ENCODE assay signal across 9 cellular contexts in the genomic region with DNA sequence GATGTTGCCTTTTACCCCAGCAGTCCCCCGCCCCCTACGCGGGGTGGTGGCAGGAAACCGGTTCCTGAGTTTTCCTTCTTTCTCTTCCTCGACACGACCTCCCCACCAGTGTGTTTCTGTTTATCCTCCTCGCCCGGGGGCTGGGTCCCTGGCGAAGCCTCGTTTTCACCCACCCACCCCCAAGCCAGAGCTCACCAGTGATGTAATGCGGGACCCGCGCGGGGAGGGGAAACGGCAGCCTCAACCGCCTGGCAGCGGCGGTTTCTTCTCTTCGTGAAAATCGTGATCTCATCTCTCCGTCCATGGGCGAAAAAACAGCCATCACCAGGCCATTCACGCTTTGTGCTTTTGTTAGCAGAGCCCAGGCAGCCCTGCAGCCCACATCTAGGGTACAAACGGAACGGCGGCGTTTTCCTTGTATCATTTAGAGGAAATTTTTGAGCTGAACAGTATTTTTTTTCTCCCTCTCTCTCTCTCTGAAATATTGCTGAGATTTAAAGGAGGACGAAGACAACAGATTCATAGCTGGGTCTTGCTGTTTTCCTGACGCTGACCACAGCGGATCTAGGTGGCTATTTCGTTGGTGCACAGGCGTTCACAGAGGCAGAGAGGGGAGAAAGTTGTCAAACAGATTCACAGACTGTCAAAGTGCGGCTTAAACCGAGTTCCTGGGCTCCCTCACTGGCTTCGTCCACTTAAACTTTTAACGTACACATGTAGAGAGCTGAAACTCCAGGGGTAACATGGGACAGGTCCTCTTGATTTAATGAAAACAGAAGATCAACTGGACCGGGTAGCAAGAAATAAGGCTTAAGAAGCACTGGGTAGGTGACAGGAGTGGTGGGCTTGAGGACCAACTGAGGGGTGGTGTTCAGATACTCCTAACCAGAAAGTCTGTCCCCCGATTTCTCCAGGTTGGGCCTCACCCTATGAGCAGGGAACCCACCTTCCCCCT. TPM values are rescaled to one million over a fixed set of nuclear protein-coding genes. Genes with fewer than 3 reads are reported as not detected.
DNase-seq lines count a peak whose midpoint lies in the region; ATAC-seq and TF ChIP-seq lines count a peak whose summit lies in the region.
"Had no signal": no experiment of that assay in that cellular context is flagged by ENCODE, and none has a peak within 500 bp of the region (broad histone marks: within the 10 kb centered on the region; RNA-seq: fewer than 3 reads in every experiment).

No MANE protein-coding gene starts in this region.

- no peaks in the 10 kb centered on the region for H3K9me3 ChIP-seq in WERI-Rb-1 (ENCODE audit: severe bottlenecking)
- H3K9me3 ChIP-seq in gastrocnemius medialis = no peaks in the 10 kb centered on the region

- DNase-seq in natural killer cell (no peak), WERI-Rb-1 (no peak), left cardiac atrium (no peak), gastrocnemius medialis (no peak)
- DNase-seq in natural killer cell treated with Interleukin-12 subunit alpha and Interleukin-12 subunit beta and Interleukin-15 and Interleukin-18, amount 100 ng/mL, for 72 hours (ENCODE audit: low spot score) = no peak

- no peaks in the 10 kb centered on the region for H3K36me3 Mint-ChIP-seq in natural killer cell
- no peaks in the 10 kb centered on the region for H3K36me3 Mint-ChIP-seq in natural killer cell treated with Interleukin-12 subunit alpha and Interleukin-12 subunit beta and Interleukin-15 and Interleukin-18, amount 100 ng/mL, for 72 hours

- H3K4me3 ChIP-seq in WERI-Rb-1 (ENCODE audit: low read depth, low read length) (0 out of 2 replicates have a peak overlapping the region, but pooled peaks have one; percentile 41), gastrocnemius medialis (peak overlapping the region; percentile 51 to 57 (median 54))

- no peak for TF ChIP-seq POLR2A in gastrocnemius medialis (IDR thresholded peaks at IDR 0.05)

- peaks cover 0 to 3% of the 10 kb centered on the region in 2 donors for H3K9me3 Mint-ChIP-seq in natural killer cell
- no peaks in the 10 kb centered on the region for H3K9me3 Mint-ChIP-seq in natural killer cell treated with Interleukin-12 subunit alpha and Interleukin-12 subunit beta and Interleukin-15 and Interleukin-18, amount 100 ng/mL, for 72 hours

- no peak for TF ChIP-seq CTCF in natural killer cell (IDR thresholded peaks at IDR 0.05)
- TF ChIP-seq CTCF in WERI-Rb-1 (IDR thresholded peaks at IDR 0.05; ENCODE audit: low read depth, low read length) = no peak
- TF ChIP-seq CTCF in gastrocnemius medialis (IDR thresholded peaks at IDR 0.05 in 4 of 5, conservative IDR thresholded peaks at IDR 0.05 in 1 of 5) = no peak

- no peaks in the 10 kb centered on the region for H3K4me1 Mint-ChIP-seq in natural killer cell
- H3K4me1 Mint-ChIP-seq in natural killer cell treated with Interleukin-12 subunit alpha and Interleukin-12 subunit beta and Interleukin-15 and Interleukin-18, amount 100 ng/mL, for 72 hours (ENCODE audit: low read depth in 2 of 2) = no peaks in the 10 kb centered on the region

- in situ Hi-C loops in gastrocnemius medialis (cut with MboI; ENCODE audit: low sequenced_read_pairs in 4 of 4) = loop anchor here in 2 of 4 donors (25.0 kb wide), 2 partner anchors 242 to 258 kb away; no protein-coding TSS in a partner anchor

- peaks cover 0 to 8% of the 10 kb centered on the region in 2 donors for H3K4me1 ChIP-seq in gastrocnemius medialis

- H3K27me3 Mint-ChIP-seq in natural killer cell (ENCODE audit: low read depth in 2 of 2) = peaks cover 36 to 37% of the 10 kb centered on the region in 2 donors
- peaks cover 18 to 56% of the 10 kb centered on the region in 2 donors for H3K27me3 Mint-ChIP-seq in natural killer cell treated with Interleukin-12 subunit alpha and Interleukin-12 subunit beta and Interleukin-15 and Interleukin-18, amount 100 ng/mL, for 72 hours

- H3K4me3 Mint-ChIP-seq in natural killer cell = peak overlapping the region; percentile 50
- no peak overlapping the region for H3K4me3 Mint-ChIP-seq in natural killer cell treated with Interleukin-12 subunit alpha and Interleukin-12 subunit beta and Interleukin-15 and Interleukin-18, amount 100 ng/mL, for 72 hours

- peaks cover 16% of the 10 kb centered on the region for H3K27me3 ChIP-seq in WERI-Rb-1 (ENCODE audit: insufficient read depth, low read depth, severe bottlenecking)
- H3K27me3 ChIP-seq in gastrocnemius medialis = peaks cover 0 to 6% (median 0%) of the 10 kb centered on the region in 3 donors

- ATAC-seq in natural killer cell (no peak), left cardiac atrium (peak; percentile 7 to 30), gastrocnemius medialis (no peak), HG03045 (IDR thresholded peaks at IDR 0.05; ENCODE audit: unreplicated experiment) (no peak), HG03565 (IDR thresholded peaks at IDR 0.05; ENCODE audit: unreplicated experiment) (no peak), HG03521 (IDR thresholded peaks at IDR 0.05; ENCODE audit: unreplicated experiment) (no peak)
- no peak for ATAC-seq in natural killer cell treated with Interleukin-12 subunit alpha and Interleukin-12 subunit beta and Interleukin-15 and Interleukin-18, amount 100 ng/mL, for 72 hours

- intact Hi-C loops in natural killer cell (cut with micrococcal nuclease) = no loop called here
- intact Hi-C loops in left cardiac atrium (cut with DNase I) = no loop called here
- intact Hi-C loops in gastrocnemius medialis (cut with DNase I; ENCODE audit: low total_unique reads) = loop anchor here (10.0 kb wide), 1 partner anchor 84 kb away; no protein-coding TSS in a partner anchor

- H3K36me3 ChIP-seq in WERI-Rb-1 (no peaks in the 10 kb centered on the region), gastrocnemius medialis (no peaks in the 10 kb centered on the region)

- H3K27ac Mint-ChIP-seq in natural killer cell = no peak overlapping the region
- H3K27ac Mint-ChIP-seq in natural killer cell treated with Interleukin-12 subunit alpha and Interleukin-12 subunit beta and Interleukin-15 and Interleukin-18, amount 100 ng/mL, for 72 hours = no peak overlapping the region

- H3K27ac ChIP-seq in WERI-Rb-1 = no peak overlapping the region
- H3K27ac ChIP-seq in gastrocnemius medialis = no peak overlapping the region

RNA-seq across cellular contexts. Expression of a gene that starts 21.9 kb away (rescaled TPM):
- not detected for total RNA-seq in natural killer cell
- not detected for total RNA-seq in natural killer cell treated with Interleukin-12 subunit alpha and Interleukin-12 subunit beta and Interleukin-15 and Interleukin-18, amount 100 ng/mL, for 72 hours
- under 1 TPM in 1 of 2 donors, not detected in 1; 0.84 TPM for total RNA-seq in left cardiac atrium
- total RNA-seq in gastrocnemius medialis = 1 to 10 TPM; 2.7 to 4.5 (median 3.6) TPM
- total RNA-seq: dermis microvascular lymphatic vessel endothelial cell had no signal

Comparison
In these comparisons a context has a peak if more than half of its experiments do, and no peak if none do; other contexts are left out.
1. ATAC-seq: peak in left cardiac atrium (2 of 2); none in natural killer cell (0 of 3), natural killer cell treated with Interleukin-12 subunit alpha and Interleukin-12 subunit beta and Interleukin-15 and Interleukin-18, amount 100 ng/mL, for 72 hours (0 of 2), gastrocnemius medialis (0 of 2), HG03045 (single experiment), HG03565 (single experiment) and HG03521 (single experiment).